1 cellular context compared by ENCODE assay signal in genomic region chr11:102197759-102198158, GRCh38.
TF ChIP-seq lines count a peak whose summit lies in the region.

No MANE protein-coding gene starts in this region.

TF ChIP-seq in IMR-90, 13 proteins besides CTCF, POLR2A, EP300 and RAD21 (continued from another document):
- TF ChIP-seq RFX5 (IDR thresholded peaks at IDR 0.05; ENCODE audit: low read depth, low read length): no peak
